Comparison of ENCODE assay signal across 8 cellular contexts in the genomic region with DNA sequence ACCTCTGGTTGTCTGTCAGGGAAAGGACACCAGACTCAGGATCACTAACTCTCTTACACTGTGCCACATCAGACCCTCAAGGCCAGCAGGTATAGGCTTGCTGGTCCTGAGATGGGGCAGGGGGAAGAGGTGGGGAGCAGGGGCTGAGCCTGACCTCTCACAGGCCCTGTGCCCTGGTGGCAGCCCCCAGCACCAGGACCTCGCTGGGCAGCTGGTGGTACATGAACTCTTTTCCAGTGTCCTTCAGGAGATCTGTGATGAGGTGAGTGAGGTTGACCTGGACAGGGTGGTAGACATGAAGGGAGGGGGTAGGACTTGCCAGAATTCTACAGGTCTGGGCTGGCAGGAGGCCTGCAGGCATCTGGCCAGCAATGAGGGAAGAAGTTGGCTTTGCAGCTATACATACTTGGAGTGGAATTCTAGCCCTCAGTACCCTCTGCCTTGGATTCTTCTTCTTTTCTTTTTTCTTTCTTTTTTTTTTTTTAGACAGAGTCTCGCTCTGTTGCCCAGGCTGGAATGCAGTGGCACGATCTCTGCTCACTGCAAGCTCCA. TPM values are rescaled to one million over a fixed set of nuclear protein-coding genes. Genes with fewer than 3 reads are reported as not detected.
A peak's percentile ranks its signal among the peaks of the same experiment; 100 is the strongest.
DNase-seq lines count a peak whose midpoint lies in the region; ATAC-seq and TF ChIP-seq lines count a peak whose summit lies in the region.

No MANE protein-coding gene starts in this region.

- no peak for TF ChIP-seq CTCF in Caco-2 (IDR thresholded peaks at IDR 0.05; ENCODE audit: insufficient read depth in 1 of 2, low read depth in 1 of 2, low read length in 1 of 2, severe bottlenecking in 1 of 2, unreplicated experiment in 1 of 2)
- no peak for TF ChIP-seq CTCF in PC-3 (conservative IDR thresholded peaks at IDR 0.05; ENCODE audit: low read depth, low read length)
- TF ChIP-seq CTCF in progenitor cell of endocrine pancreas (IDR thresholded peaks at IDR 0.05; ENCODE audit: unreplicated experiment) = no peak

- no peaks in the 10 kb centered on the region for H3K27me3 ChIP-seq in Caco-2 (replicated peaks; ENCODE audit: control insufficient read depth, insufficient read depth, low read length)
- no peaks in the 10 kb centered on the region for H3K27me3 ChIP-seq in PC-3 (ENCODE audit: low read length)
- no peaks in the 10 kb centered on the region for H3K27me3 ChIP-seq in endocrine pancreas (ENCODE audit: control insufficient read depth, insufficient read depth, low read length)

- H3K4me2 ChIP-seq in PC-3 (ENCODE audit: low read length) = peak overlapping the region; percentile 97

- BruUV-seq in Caco-2 (replicated peaks; lab: Mats Ljungman, UMichigan) (no TSS peak), PC-3 (replicated peaks; lab: Mats Ljungman, UMichigan) (no TSS peak)

- H2AFZ ChIP-seq in PC-3 (ENCODE audit: low read length) = no peak overlapping the region

- no peak overlapping the region for H3K27ac Mint-ChIP-seq in Caco-2 (ENCODE audit: unreplicated experiment)
- H3K27ac Mint-ChIP-seq in progenitor cell of endocrine pancreas = no peak overlapping the region

- H3K4me1 Mint-ChIP-seq in Caco-2 (ENCODE audit: low read depth, unreplicated experiment) = no peaks in the 10 kb centered on the region
- peaks cover 16% of the 10 kb centered on the region for H3K4me1 Mint-ChIP-seq in progenitor cell of endocrine pancreas (ENCODE audit: low read depth)

- POLR2A ChIA-PET in Caco-2 (lab: Charles Lee) = interaction anchor here (0.5 to 0.6 kb wide), 2 partner anchors 20 to 183 kb away, joined by 6 read pairs; no protein-coding TSS in a partner anchor
- POLR2A ChIA-PET in PC-3 (lab: Charles Lee; ENCODE audit: unreplicated experiment) = interaction anchor here (1.2 kb wide), 1 partner anchor 18 kb away, joined by 5 read pairs; no protein-coding TSS in a partner anchor

- H3K27me3 Mint-ChIP-seq in Caco-2 (ENCODE audit: insufficient read depth, unreplicated experiment) (no peaks in the 10 kb centered on the region), progenitor cell of endocrine pancreas (no peaks in the 10 kb centered on the region)

- peaks cover 2% of the 10 kb centered on the region; the same call in 1 of the 2 replicates for H3K36me3 ChIP-seq in Caco-2 (ENCODE audit: control insufficient read depth, insufficient read depth, low read length)
- 0 out of 2 replicates have a peak, but pooled peaks cover 3% of the 10 kb centered on the region for H3K36me3 ChIP-seq in PC-3 (ENCODE audit: low read depth, low read length)
- H3K36me3 ChIP-seq in endocrine pancreas (ENCODE audit: control insufficient read depth, insufficient read depth, low read length) = no peaks in the 10 kb centered on the region

- peaks cover 29% of the 10 kb centered on the region for H3K4me1 ChIP-seq in Caco-2
- peaks cover 39% of the 10 kb centered on the region for H3K4me1 ChIP-seq in PC-3 (ENCODE audit: insufficient read depth, low read length)
- no peaks in the 10 kb centered on the region for H3K4me1 ChIP-seq in endocrine pancreas (ENCODE audit: control insufficient read depth, insufficient read depth, low read length)

- H3K36me3 Mint-ChIP-seq in Caco-2 (ENCODE audit: insufficient read depth, unreplicated experiment) (peaks cover 23% of the 10 kb centered on the region), progenitor cell of endocrine pancreas (ENCODE audit: insufficient read depth) (no peaks in the 10 kb centered on the region)

- H3K9me3 ChIP-seq in Caco-2 (no peaks in the 10 kb centered on the region), PC-3 (ENCODE audit: low read length) (no peaks in the 10 kb centered on the region), endocrine pancreas (ENCODE audit: control insufficient read depth, low read length) (no peaks in the 10 kb centered on the region)

- H3K4me3 Mint-ChIP-seq in Caco-2 (ENCODE audit: unreplicated experiment) (peak overlapping the region; percentile 81), progenitor cell of endocrine pancreas (ENCODE audit: low read depth) (peak overlapping the region; percentile 87)

- H3K9me3 Mint-ChIP-seq in Caco-2 (ENCODE audit: unreplicated experiment) (no peaks in the 10 kb centered on the region), progenitor cell of endocrine pancreas (ENCODE audit: low read depth) (no peaks in the 10 kb centered on the region)

- H3K9me2 ChIP-seq in PC-3 (replicated peaks; ENCODE audit: low read length) = no peaks in the 10 kb centered on the region

- no peak for DNase-seq in Caco-2
- peak; percentile 29 for DNase-seq in PC-3
- DNase-seq in progenitor cell of endocrine pancreas (ENCODE audit: low spot score, unreplicated experiment) = no peak
- no peak for DNase-seq in DMS53 (lab: John Stamatoyannopoulos, UW)
- DNase-seq in NCI-H1105 (lab: John Stamatoyannopoulos, UW) = no peak

- no peak overlapping the region for H3K4me3 ChIP-seq in Caco-2 (ENCODE audit: low read depth, low read length)
- peak overlapping the region; percentile 83 for H3K4me3 ChIP-seq in PC-3 (ENCODE audit: low read length)
- no peak overlapping the region for H3K4me3 ChIP-seq in endocrine pancreas (ENCODE audit: control insufficient read depth, insufficient read depth, low read length)

- H3F3A ChIP-seq in PC-3 (ENCODE audit: low read length, unreplicated experiment) = no peaks in the 10 kb centered on the region

- H3K27ac ChIP-seq in PC-3 (ENCODE audit: low read length) = no peak overlapping the region

- H3K9ac ChIP-seq in PC-3 (ENCODE audit: low read length) (no peak overlapping the region), endocrine pancreas (ENCODE audit: control insufficient read depth, insufficient read depth, low read length) (peak overlapping the region; percentile 50)

- H3K79me2 ChIP-seq in PC-3 (ENCODE audit: low read length) = peaks cover 25% of the 10 kb centered on the region

- H4K20me1 ChIP-seq in PC-3 (ENCODE audit: low read length) = no peaks in the 10 kb centered on the region

- ATAC-seq in PC-3 = no peak
- no peak for ATAC-seq in GM18868 (IDR thresholded peaks at IDR 0.05; ENCODE audit: unreplicated experiment)
- no peak for ATAC-seq in HG03342 (IDR thresholded peaks at IDR 0.05; ENCODE audit: unreplicated experiment)

- CTCF ChIA-PET in Caco-2 (lab: Charles Lee) (interaction anchor here (1.3 kb wide), 1 partner anchor 77 kb away, joined by 7 read pairs; the partner anchor contains the start of gene ESRRA), PC-3 (lab: Charles Lee) (interaction anchor here (0.9 to 2.0 kb wide), 2 partner anchors 23 to 77 kb away, joined by 3 to 9 read pairs; no protein-coding TSS in a partner anchor)

- intact Hi-C loops in Caco-2 (cut with micrococcal nuclease; ENCODE audit: unreplicated experiment) (no loop called here), PC-3 (cut with micrococcal nuclease) (no loop called here)

RNA-seq across cellular contexts. Expression of gene NUDT22, which starts 1.4 kb away (rescaled TPM):
- total RNA-seq in Caco-2 (2022) = 31.9 and 33.4 TPM in 2 replicates
- 98.3 and 102 TPM in 2 replicates for total RNA-seq in PC-3 (2014; rRNA removed)
- 42.9 and 48.2 TPM in 2 replicates for total RNA-seq in progenitor cell of endocrine pancreas

RNA-seq across cellular contexts. Expression of gene TRPT1, which starts 1.5 kb away (rescaled TPM):
- total RNA-seq in Caco-2 (2022) (32.1 and 36.8 TPM in 2 replicates), PC-3 (2014; rRNA removed) (56.0 and 57.7 TPM in 2 replicates), progenitor cell of endocrine pancreas (52.0 and 53.9 TPM in 2 replicates)

RNA-seq across cellular contexts. Expression of gene DNAJC4, which starts 2.9 kb away (rescaled TPM):
- total RNA-seq in Caco-2 (2022) (22.3 and 22.9 TPM in 2 replicates), PC-3 (2014; rRNA removed) (20.4 and 25.4 TPM in 2 replicates), progenitor cell of endocrine pancreas (35.4 and 39.1 TPM in 2 replicates)

RNA-seq across cellular contexts. Expression of gene VEGFB, which starts 6.9 kb away (rescaled TPM):
- total RNA-seq in Caco-2 (2022) = 60.6 and 61.7 TPM in 2 replicates
- 27.9 and 39.4 TPM in 2 replicates for total RNA-seq in PC-3 (2014; rRNA removed)
- total RNA-seq in progenitor cell of endocrine pancreas = 66.1 and 68.2 TPM in 2 replicates

RNA-seq across cellular contexts. Expression of gene FKBP2, which starts 13.4 kb away (rescaled TPM):
- total RNA-seq in Caco-2 (2022) = 70.2 and 76.8 TPM in 2 replicates
- total RNA-seq in PC-3 (2014; rRNA removed) = 215 and 248 TPM in 2 replicates
- 48.5 and 57.7 TPM in 2 replicates for total RNA-seq in progenitor cell of endocrine pancreas
